8 cellular contexts compared by ENCODE assay signal in the genomic region with DNA sequence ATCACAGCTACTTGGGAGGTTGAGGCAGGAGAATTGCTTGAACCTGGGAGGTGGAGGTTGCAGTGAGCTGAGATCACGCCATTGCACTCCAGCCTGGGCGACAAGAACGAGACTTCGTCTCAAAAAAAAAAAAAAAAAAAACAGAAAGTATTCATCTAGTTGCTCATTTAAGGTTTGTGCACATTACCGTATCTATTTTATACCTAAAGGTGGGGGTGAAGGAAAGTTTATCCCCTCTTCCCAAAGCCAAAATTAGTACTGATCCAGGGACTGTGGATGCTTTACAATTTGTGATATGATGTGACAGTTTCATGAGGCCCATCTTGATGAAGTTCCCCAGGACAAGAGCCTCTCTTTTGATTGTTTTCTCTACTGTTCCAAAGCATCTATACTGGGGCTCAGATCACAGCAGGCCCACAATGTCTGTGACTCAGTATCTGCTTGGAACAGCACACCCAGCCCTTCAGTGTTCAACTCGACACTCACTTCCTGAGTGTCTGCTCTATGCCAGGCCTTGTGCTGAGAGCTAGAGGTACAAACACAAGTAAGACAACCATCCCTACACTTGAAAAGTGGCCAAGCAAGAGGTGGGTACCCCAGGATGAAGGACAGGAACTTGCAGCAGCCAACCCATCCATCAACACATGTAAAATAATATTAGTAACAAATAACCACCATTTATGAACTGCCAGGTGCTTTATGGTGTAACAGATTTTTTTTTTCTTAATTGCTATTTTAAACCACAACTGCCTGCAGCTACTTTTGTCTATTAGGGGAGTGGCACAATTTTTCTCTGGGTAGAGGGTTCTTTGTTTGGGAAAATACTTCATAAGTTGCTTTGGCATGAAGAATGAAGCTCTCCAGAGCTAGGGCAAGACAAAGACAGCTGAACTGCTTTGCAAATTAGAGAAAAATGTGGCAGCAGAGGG. TPM values are rescaled to one million over a fixed set of nuclear protein-coding genes. Genes with fewer than 3 reads are reported as not detected.
DNase-seq lines count a peak whose midpoint lies in the region; ATAC-seq, FAIRE-seq and TF ChIP-seq lines count a peak whose summit lies in the region.

No MANE protein-coding gene starts in this region.

- no peaks in the 10 kb centered on the region for H3K27me3 Mint-ChIP-seq in activated CD4-positive, alpha-beta T cell treated with anti-CD3 and anti-CD28 coated beads for 36 hours
- H3K27me3 Mint-ChIP-seq in effector memory CD8-positive, alpha-beta T cell, result no peaks in the 10 kb centered on the region

- peak overlapping the region; percentile 47 to 74 (median 64) for H3K27ac ChIP-seq in spleen

- ATAC-seq in activated CD4-positive, alpha-beta T cell treated with anti-CD3 and anti-CD28 coated beads for 36 hours, result peak; percentile 90
- peak; percentile 35 for ATAC-seq in effector memory CD8-positive, alpha-beta T cell (replicated peaks)
- ATAC-seq in HG03025 (IDR thresholded peaks at IDR 0.05; ENCODE audit: low FRiP score, unreplicated experiment), result no peak
- ATAC-seq in left colon, result no peak

- H3K4me3 Mint-ChIP-seq in activated CD4-positive, alpha-beta T cell treated with anti-CD3 and anti-CD28 coated beads for 36 hours, result peak overlapping the region; percentile 7
- H3K4me3 Mint-ChIP-seq in effector memory CD8-positive, alpha-beta T cell, result peak overlapping the region; percentile 8 to 56

- no peaks in the 10 kb centered on the region for H3K27me3 ChIP-seq in spleen (replicated peaks in 1 of 7)

- no peaks in the 10 kb centered on the region for H3K36me3 Mint-ChIP-seq in activated CD4-positive, alpha-beta T cell treated with anti-CD3 and anti-CD28 coated beads for 36 hours (ENCODE audit: low read depth)
- H3K36me3 Mint-ChIP-seq in effector memory CD8-positive, alpha-beta T cell (ENCODE audit: insufficient read depth), result peaks cover 6% of the 10 kb centered on the region

- H3K4me1 Mint-ChIP-seq in activated CD4-positive, alpha-beta T cell treated with anti-CD3 and anti-CD28 coated beads for 36 hours, result peaks cover 51% of the 10 kb centered on the region
- peaks cover 39 to 40% of the 10 kb centered on the region in 2 donors for H3K4me1 Mint-ChIP-seq in effector memory CD8-positive, alpha-beta T cell (ENCODE audit: low read depth in 2 of 2)

- FAIRE-seq in GM19239 (lab: Jason Lieb, UNC), result peak; percentile 23

- POLR2A ChIA-PET in activated CD4-positive, alpha-beta T cell treated with anti-CD3 and anti-CD28 coated beads for 36 hours (lab: Charles Lee), result interaction anchor here (0.6 to 1.2 kb wide), 6 partner anchors 10 to 51 kb away, joined by 3 to 7 read pairs (median 4); a partner anchor contains a TSS

- no peak for TF ChIP-seq POLR2A in spleen (IDR thresholded peaks at IDR 0.05)

- H3K36me3 ChIP-seq in spleen, result no peaks in the 10 kb centered on the region

- 73 to 85% (median 80%) methylated on average over 6 of the region's 6 CpGs for WGBS in spleen, 5 donors

- intact Hi-C loops in activated CD4-positive, alpha-beta T cell treated with anti-CD3 and anti-CD28 coated beads for 36 hours (cut with DNase I, micrococcal nuclease), result loop anchor here in 1 of 2 experiments (2.0 kb wide), 1 partner anchor 28 kb away; a partner anchor contains a TSS
- intact Hi-C loops in spleen (cut with DNase I; ENCODE audit: low total_unique reads), result no loop called here
- intact Hi-C loops in left colon (cut with DNase I, micrococcal nuclease), result no loop called here

- CTCF ChIA-PET in activated CD4-positive, alpha-beta T cell treated with anti-CD3 and anti-CD28 coated beads for 36 hours (lab: Charles Lee), result interaction anchor here (0.6 to 1.8 kb wide), 10 partner anchors 11 to 705 kb away, joined by 3 to 21 read pairs (median 4); a partner anchor contains a TSS

- no peaks in the 10 kb centered on the region for H3K9me3 ChIP-seq in spleen

- H3K27ac Mint-ChIP-seq in activated CD4-positive, alpha-beta T cell treated with anti-CD3 and anti-CD28 coated beads for 36 hours, result peak overlapping the region; percentile 94
- H3K27ac Mint-ChIP-seq in effector memory CD8-positive, alpha-beta T cell, result peak overlapping the region; percentile 93 to 95

- no peak for TF ChIP-seq CTCF in spleen (IDR thresholded peaks at IDR 0.05 in 8 of 11, conservative IDR thresholded peaks at IDR 0.05 in 3 of 11)

- no peak overlapping the region for H3K4me3 ChIP-seq in spleen

- DNase-seq in GM19239 (ENCODE audit: insufficient read length, low spot score), result no peak
- peak; percentile 67 for DNase-seq in activated CD4-positive, alpha-beta T cell treated with anti-CD3 and anti-CD28 coated beads for 36 hours
- peak in 1 of 3 experiments; percentile 30 for DNase-seq in effector memory CD8-positive, alpha-beta T cell
- no peak for DNase-seq in spleen
- no peak for DNase-seq in NCI-H345 (lab: John Stamatoyannopoulos, UW)
- no peak for DNase-seq in NCI-H1694 (lab: John Stamatoyannopoulos, UW)
- no peak for DNase-seq in left colon

- peaks cover 29 to 61% (median 45%) of the 10 kb centered on the region in 6 donors for H3K4me1 ChIP-seq in spleen

- H3K9me3 Mint-ChIP-seq in activated CD4-positive, alpha-beta T cell treated with anti-CD3 and anti-CD28 coated beads for 36 hours (ENCODE audit: low read depth), result no peaks in the 10 kb centered on the region
- no peaks in the 10 kb centered on the region for H3K9me3 Mint-ChIP-seq in effector memory CD8-positive, alpha-beta T cell

RNA-seq across cellular contexts. Expression of a gene that starts 29.0 kb away (rescaled TPM):
- 100 to 1,000 TPM; 198 to 206 TPM for total RNA-seq in activated CD4-positive, alpha-beta T cell treated with anti-CD3 and anti-CD28 coated beads for 36 hours
- total RNA-seq in spleen (100 to 1,000 TPM in 3 of 7 donors, 10 to 100 TPM in 4; 69.9 to 109 (median 97.9) TPM), left colon (100 to 1,000 TPM in 1 of 2 donors, 10 to 100 TPM in 1; 87.3 to 102 TPM)
- polyA plus RNA-seq in spleen, result 10 to 100 TPM; 63.8 to 80.6 (median 74.5) TPM

RNA-seq across cellular contexts. Expression of a gene that starts 46.5 kb away (rescaled TPM):
- total RNA-seq in activated CD4-positive, alpha-beta T cell treated with anti-CD3 and anti-CD28 coated beads for 36 hours, result 100 to 1,000 TPM; 279 to 314 TPM
- 100 to 1,000 TPM; 201 to 300 (median 254) TPM for total RNA-seq in spleen
- 100 to 1,000 TPM in 1 of 3 donors, 10 to 100 TPM in 2; 72.9 to 111 (median 94.2) TPM for polyA plus RNA-seq in spleen
- 100 to 1,000 TPM; 265 to 271 TPM for total RNA-seq in left colon

Comparison
In these comparisons a context has a peak if more than half of its experiments do, and no peak if none do; other contexts are left out.
1. ATAC-seq: peak in activated CD4-positive, alpha-beta T cell treated with anti-CD3 and anti-CD28 coated beads for 36 hours (single experiment) and effector memory CD8-positive, alpha-beta T cell (single experiment); none in HG03025 (single experiment) and left colon (single experiment).